2 cellular contexts compared by ENCODE assay signal in genomic region chr17:45260204-45260783, GRCh38.
TF ChIP-seq lines count a peak whose summit lies in the region.

No MANE protein-coding gene starts in this region.

TF ChIP-seq in A549, 52 proteins besides CTCF, POLR2A, EP300 and RAD21:
- no peak for TF ChIP-seq MAX (IDR thresholded peaks at IDR 0.05)
- TF ChIP-seq FOXS1 (CRISPR knock-in tag; IDR thresholded peaks at IDR 0.05), result no peak
- no peak for TF ChIP-seq POLR2AphosphoS2 (conservative IDR thresholded peaks at IDR 0.05; ENCODE audit: low read length)
- peak; percentile 62; the same call in 1 of the 2 replicates for TF ChIP-seq TP53 (CRISPR knock-in tag; IDR thresholded peaks at IDR 0.05)
- no peak for TF ChIP-seq HOXB5 (CRISPR knock-in tag; IDR thresholded peaks at IDR 0.05)
- TF ChIP-seq JUNB (IDR thresholded peaks at IDR 0.05), result no peak
- no peak for TF ChIP-seq KDM1A (IDR thresholded peaks at IDR 0.05; ENCODE audit: low read depth)
- TF ChIP-seq BHLHE40 (IDR thresholded peaks at IDR 0.05; ENCODE audit: low read depth, low read length), result no peak

TF ChIP-seq in K562, 482 proteins besides CTCF, POLR2A, EP300 and RAD21:
- TF ChIP-seq TSHZ1 (CRISPR knock-in tag; IDR thresholded peaks at IDR 0.05) (no peak), MAX (CRISPR knock-in tag; IDR thresholded peaks at IDR 0.05) (0 out of 2 replicates have a peak, but pooled peaks have one; percentile 34), PML (IDR thresholded peaks at IDR 0.05; ENCODE audit: low read length) (no peak), PRPF4 (IDR thresholded peaks at IDR 0.05; ENCODE audit: insufficient read depth, low read depth, low read length, poor library complexity, severe bottlenecking) (no peak), MTF1 (CRISPR knock-in tag; IDR thresholded peaks at IDR 0.05; ENCODE audit: borderline replicate concordance) (no peak), CREB1 (IDR thresholded peaks at IDR 0.05) (no peak), CREB1 (CRISPR knock-in tag; IDR thresholded peaks at IDR 0.05) (no peak)
